Comparison of ENCODE assay signal across 34 cellular contexts in genomic region chr6:50965495-50965894, GRCh38.
"Had no signal": no experiment of that assay in that cellular context is flagged by ENCODE, and none has a peak within 500 bp of the region (broad histone marks: within the 10 kb centered on the region; RNA-seq: fewer than 3 reads in every experiment).

No MANE protein-coding gene starts in this region.

- H3K9ac ChIP-seq: KMS-11 had no signal

- H3K27ac ChIP-seq: KMS-11 had no signal

- H3K4me3 ChIP-seq: MG63 had no signal

- DNase-seq: Karpas-422, Kasumi-1, MG63, MM.1S, MV-4-11, NCI-H1048, NCI-H1092, NCI-H1092 treated with DMSO at 0.1 percent for 48 hours, NCI-H1105, NCI-H1105 treated with DMSO at 0.1 percent for 48 hours, NCI-H1417, NCI-H1417 treated with DMSO at 0.1 percent for 48 hours, NCI-H1436, NCI-H1436 treated with DMSO at 0.1 percent for 48 hours, NCI-H146, NCI-H1694, NCI-H1694 treated with DMSO at 0.1 percent for 48 hours, NCI-H187, NCI-H187 treated with DMSO at 0.1 percent for 48 hours, NCI-H1930, NCI-H2029, NCI-H2029 treated with DMSO at 0.1 percent for 48 hours, NCI-H2081, NCI-H2081 treated with DMSO at 0.1 percent for 48 hours, NCI-H2107, NCI-H2171, NCI-H2171 treated with DMSO at 0.1 percent for 48 hours, NCI-H2227 treated with DMSO at 0.1 percent for 48 hours, NCI-H226, NCI-H345, NCI-H446, NCI-H446 treated with DMSO at 0.1 percent for 48 hours, NCI-H510A had no signal

- H3K36me3 ChIP-seq: MG63 had no signal

- H3K9me3 ChIP-seq: MG63 had no signal

- H3K27me3 ChIP-seq: MG63 had no signal

- H3K4me2 ChIP-seq: KMS-11 had no signal
